In genomic region chr3:97914390-97914789, GRCh38 we compare ENCODE assay signal across 1 cellular context.
A peak's percentile ranks its signal among the peaks of the same experiment; 100 is the strongest.
TF ChIP-seq lines count a peak whose summit lies in the region.

No MANE protein-coding gene starts in this region.

TF ChIP-seq in IMR-90, 13 proteins besides CTCF, POLR2A, EP300 and RAD21:
- no peak for TF ChIP-seq NFE2L2 (IDR thresholded peaks at IDR 0.05; ENCODE audit: low read depth, low read length)
- 0 out of 2 replicates have a peak, but pooled peaks have one; percentile 5 for TF ChIP-seq FOS (IDR thresholded peaks at IDR 0.05; ENCODE audit: low read depth, low read length)
- no peak for TF ChIP-seq MAZ (IDR thresholded peaks at IDR 0.05; ENCODE audit: borderline replicate concordance, low read depth, low read length)
TF ChIP-seq in IMR-90: peak in this region for 1.
